In the genomic region with DNA sequence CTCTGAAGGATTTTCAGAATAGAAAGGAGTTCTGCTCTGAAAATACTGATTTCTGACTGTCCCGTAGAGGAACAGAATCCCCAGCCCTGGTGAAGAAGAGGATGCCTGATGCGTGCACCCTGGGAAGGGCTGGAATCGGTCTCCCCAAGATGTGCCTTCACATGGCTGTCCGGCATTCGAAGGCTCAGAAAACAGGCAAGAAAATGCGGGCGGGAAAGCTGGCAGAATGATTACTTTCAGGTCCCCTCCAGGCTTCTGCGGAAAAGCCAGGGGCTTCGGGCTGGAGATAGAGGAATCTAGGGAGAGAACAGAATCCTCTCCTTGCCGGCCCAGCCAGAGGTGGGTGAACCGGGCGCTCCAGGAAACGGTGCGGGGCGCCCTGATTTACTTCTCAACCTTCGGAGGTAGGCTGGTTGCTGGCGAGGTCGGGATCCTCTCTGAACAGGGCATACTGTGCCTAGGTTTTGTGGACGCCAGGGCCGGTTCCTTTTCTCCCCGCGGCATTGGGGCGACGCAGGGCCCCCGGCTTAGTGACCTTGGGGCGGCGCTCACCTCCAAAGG, we compare ENCODE assay signal across 1 cellular context.
TF ChIP-seq lines count a peak whose summit lies in the region.

No MANE protein-coding gene starts in this region.

TF ChIP-seq in HepG2, 621 proteins besides CTCF, POLR2A, EP300 and RAD21:
- TF ChIP-seq ZNF10 (CRISPR knock-in tag; IDR thresholded peaks at IDR 0.05; ENCODE audit: borderline replicate concordance, low read depth): no peak
- no peak for TF ChIP-seq ZMYM3 (CRISPR knock-in tag; IDR thresholded peaks at IDR 0.05)
- no peak for TF ChIP-seq SIN3B (IDR thresholded peaks at IDR 0.05; ENCODE audit: low read length)
TF ChIP-seq in HepG2: peak in this region for 0.
